In genomic region chr2:21438949-21439348, GRCh38 we compare ENCODE assay signal across 15 cellular contexts.
DNase-seq lines count a peak whose midpoint lies in the region; ATAC-seq, FAIRE-seq and TF ChIP-seq lines count a peak whose summit lies in the region.
"Had no signal": no experiment of that assay in that cellular context is flagged by ENCODE, and none has a peak within 500 bp of the region (broad histone marks: within the 10 kb centered on the region; RNA-seq: fewer than 3 reads in every experiment).

No MANE protein-coding gene starts in this region.

- no peaks in the 10 kb centered on the region for H3K27me3 Mint-ChIP-seq in CD4-positive, alpha-beta memory T cell
- H3K27me3 Mint-ChIP-seq in nephron progenitor cell (ENCODE audit: low read depth, poor library complexity) = no peaks in the 10 kb centered on the region

- no peak for TF ChIP-seq POLR2A in HepG2 (IDR thresholded peaks at IDR 0.05; ENCODE audit: insufficient read depth in 1 of 2, low read depth in 2 of 2, low read length in 2 of 2)

- BruUV-seq in HepG2 (replicated peaks; lab: Mats Ljungman, UMichigan) = no TSS peak

- no peaks in the 10 kb centered on the region for H4K20me1 ChIP-seq in HepG2 (ENCODE audit: insufficient read depth, low read length)
- H4K20me1 ChIP-seq: BLaER1 had no signal

- no peak for TF ChIP-seq RAD21 in HepG2 (CRISPR knock-in tag; IDR thresholded peaks at IDR 0.05)

- no peak overlapping the region for H3K27ac ChIP-seq in HepG2 (ENCODE audit: extremely low read length, insufficient read depth, low read length)
- no peak overlapping the region for H3K27ac ChIP-seq in aorta (ENCODE audit: low read depth in 1 of 2, low read length in 2 of 2)
- H3K27ac ChIP-seq in CD4-positive, alpha-beta memory T cell (ENCODE audit: low read depth, low read length) = no peak overlapping the region
- H3K27ac ChIP-seq: BLaER1, gastroesophageal sphincter, sigmoid colon had no signal

- ATAC-seq in HG03196 (IDR thresholded peaks at IDR 0.05; ENCODE audit: unreplicated experiment) = peak; percentile 73
- ATAC-seq in HepG2 = no peak
- no peak for ATAC-seq in aorta (ENCODE audit: low FRiP score)
- ATAC-seq: activated CD4-positive, CD25-positive, alpha-beta regulatory T cell treated with anti-CD3 and anti-CD28 coated beads, Interleukin-2, amount 50 U/mL, for 24 hours; gastroesophageal sphincter; natural killer cell had no signal

- no peaks in the 10 kb centered on the region for H3K4me1 Mint-ChIP-seq in CD4-positive, alpha-beta memory T cell
- no peaks in the 10 kb centered on the region for H3K4me1 Mint-ChIP-seq in nephron progenitor cell
- H3K4me1 Mint-ChIP-seq: natural killer cell had no signal

- H3K4me3 Mint-ChIP-seq in CD4-positive, alpha-beta memory T cell = no peak overlapping the region
- no peak overlapping the region for H3K4me3 Mint-ChIP-seq in nephron progenitor cell
- H3K4me3 Mint-ChIP-seq: natural killer cell had no signal

- H3K9ac ChIP-seq in HepG2 (ENCODE audit: insufficient read depth, low read depth, low read length) = no peak overlapping the region
- H3K9ac ChIP-seq: BLaER1 had no signal

- H3K4me1 ChIP-seq in HepG2 (ENCODE audit: insufficient read depth, low read length) (no peaks in the 10 kb centered on the region), aorta (ENCODE audit: control insufficient read depth in 1 of 2, insufficient read depth in 2 of 2, low read length in 2 of 2) (no peaks in the 10 kb centered on the region)
- no peaks in the 10 kb centered on the region for H3K4me1 ChIP-seq in CD4-positive, alpha-beta memory T cell (ENCODE audit: insufficient read depth, low read length)
- H3K4me1 ChIP-seq: BLaER1, stomach had no signal

- no peak overlapping the region for H3K4me3 ChIP-seq in GM12865 (ENCODE audit: low read depth, low read length)
- H3K4me3 ChIP-seq in astrocyte of the cerebellum (ENCODE audit: low read depth, low read length) = no peak overlapping the region
- no peak overlapping the region for H3K4me3 ChIP-seq in HepG2 (replicated peaks in 1 of 3; ENCODE audit: insufficient read depth in 1 of 3, low read depth in 2 of 3, low read length in 3 of 3)
- no peak overlapping the region for H3K4me3 ChIP-seq in aorta (ENCODE audit: low read length in 2 of 2)
- H3K4me3 ChIP-seq in CD4-positive, alpha-beta memory T cell (ENCODE audit: low read length in 2 of 2) = no peak overlapping the region
- H3K4me3 ChIP-seq: BLaER1, gastroesophageal sphincter, sigmoid colon, stomach had no signal

- in situ Hi-C loops in astrocyte of the cerebellum (cut with HindIII; ENCODE audit: low sequenced_read_pairs) = no loop called here
- in situ Hi-C loops in HepG2 (cut with HindIII; ENCODE audit: extremely low pct_ligation_motif_present, low pct_unique_long_range_greater_than_20kb) = no loop called here

- H3K36me3 Mint-ChIP-seq in CD4-positive, alpha-beta memory T cell = no peaks in the 10 kb centered on the region
- no peaks in the 10 kb centered on the region for H3K36me3 Mint-ChIP-seq in nephron progenitor cell (ENCODE audit: low read depth)
- H3K36me3 Mint-ChIP-seq: natural killer cell had no signal

- H3K9me3 ChIP-seq in HepG2 (ENCODE audit: low read length) (no peaks in the 10 kb centered on the region), aorta (ENCODE audit: control insufficient read depth, low read length) (no peaks in the 10 kb centered on the region)
- H3K9me3 ChIP-seq in CD4-positive, alpha-beta memory T cell (ENCODE audit: control insufficient read depth in 1 of 2, low read length in 2 of 2) = no peaks in the 10 kb centered on the region
- H3K9me3 ChIP-seq: gastroesophageal sphincter, sigmoid colon had no signal

- DNase-seq in GM12865 (ENCODE audit: low read depth) = peak; percentile 41
- DNase-seq in astrocyte of the cerebellum (ENCODE audit: low read depth) = peak; percentile 28
- no peak for DNase-seq in HepG2 (ENCODE audit: low spot score)
- no peak for DNase-seq in aorta
- no peak for DNase-seq in CD4-positive, alpha-beta memory T cell
- DNase-seq in nephron progenitor cell = no peak
- no peak for DNase-seq in cerebellum (ENCODE audit: low spot score)
- DNase-seq: natural killer cell, sigmoid colon, stomach had no signal

- POLR2A ChIA-PET in HepG2 (lab: Yijun Ruan, JAX) = no interaction called here
- POLR2A ChIA-PET in CD4-positive, alpha-beta memory T cell (lab: Charles Lee; ENCODE audit: partially characterized antibody) = no interaction called here

- no peak overlapping the region for H2AFZ ChIP-seq in HepG2 (ENCODE audit: low read length)

- TF ChIP-seq CTCF in GM12865 (IDR thresholded peaks at IDR 0.05; ENCODE audit: insufficient read depth, low read depth, low read length, missing control alignments) = no peak
- no peak for TF ChIP-seq CTCF in astrocyte of the cerebellum (IDR thresholded peaks at IDR 0.05; ENCODE audit: low read depth, low read length, missing control alignments)
- TF ChIP-seq CTCF in HepG2 (CRISPR knock-in tag; IDR thresholded peaks at IDR 0.05) = no peak
- no peak for TF ChIP-seq CTCF in nephron progenitor cell (IDR thresholded peaks at IDR 0.05)

- H3K4me2 ChIP-seq in HepG2 (ENCODE audit: low read depth, low read length) = no peak overlapping the region
- H3K4me2 ChIP-seq: BLaER1 had no signal

- H3K36me3 ChIP-seq in HepG2 (replicated peaks in 1 of 2; ENCODE audit: control insufficient read depth in 1 of 2, insufficient read depth in 2 of 2, low read length in 2 of 2) (no peaks in the 10 kb centered on the region), aorta (ENCODE audit: control insufficient read depth in 1 of 2, insufficient read depth in 2 of 2, low read length in 1 of 2) (no peaks in the 10 kb centered on the region)
- no peaks in the 10 kb centered on the region for H3K36me3 ChIP-seq in CD4-positive, alpha-beta memory T cell (ENCODE audit: insufficient read depth, low read length)
- H3K36me3 ChIP-seq: BLaER1, gastroesophageal sphincter, sigmoid colon, stomach had no signal

- no peaks in the 10 kb centered on the region for H3K79me2 ChIP-seq in HepG2 (ENCODE audit: insufficient read depth, low read length)

- H3K9me3 Mint-ChIP-seq in CD4-positive, alpha-beta memory T cell = peaks cover 0 to 16% (median 2%) of the 10 kb centered on the region in 8 donors
- H3K9me3 Mint-ChIP-seq in nephron progenitor cell = peaks cover 23% of the 10 kb centered on the region

- intact Hi-C loops in HepG2 (cut with micrococcal nuclease; ENCODE audit: unreplicated experiment) = no loop called here
- intact Hi-C loops in aorta (cut with DNase I) = no loop called here
- intact Hi-C loops in CD4-positive, alpha-beta memory T cell (cut with micrococcal nuclease) = no loop called here

- no peak overlapping the region for H3K27ac Mint-ChIP-seq in CD4-positive, alpha-beta memory T cell
- H3K27ac Mint-ChIP-seq in nephron progenitor cell = no peak overlapping the region
- H3K27ac Mint-ChIP-seq: natural killer cell had no signal

- no peak for FAIRE-seq in HepG2 (lab: Jason Lieb, UNC)
- FAIRE-seq: keratinocyte had no signal

- TF ChIP-seq EP300 in HepG2 (IDR thresholded peaks at IDR 0.05; ENCODE audit: low read depth in 2 of 2, low read length in 2 of 2) (no peak), HepG2 (CRISPR knock-in tag; IDR thresholded peaks at IDR 0.05; ENCODE audit: borderline replicate concordance) (no peak)

- no peaks in the 10 kb centered on the region; a peak in 1 of 5 replicates for H3K27me3 ChIP-seq in HepG2 (ENCODE audit: control insufficient read depth in 1 of 2, insufficient read depth in 2 of 2, low read length in 2 of 2)
- no peaks in the 10 kb centered on the region for H3K27me3 ChIP-seq in aorta (ENCODE audit: control insufficient read depth in 1 of 2, insufficient read depth in 2 of 2, low read length in 1 of 2)
- no peaks in the 10 kb centered on the region for H3K27me3 ChIP-seq in CD4-positive, alpha-beta memory T cell (ENCODE audit: insufficient read depth, low read length)
- H3K27me3 ChIP-seq: BLaER1, gastroesophageal sphincter, sigmoid colon, stomach had no signal

- WGBS in HepG2 (ENCODE audit: low lambda C conversion rate) = 26% methylated on average over 3 of the region's 3 CpGs
- WGBS in aorta, 2 donors = 89 to 95% methylated on average over 3 of the region's 3 CpGs

- CTCF ChIA-PET in HepG2 (lab: Yijun Ruan, JAX; ENCODE audit: low intra/inter-chr PET ratio, low total read pairs) = no interaction called here
- CTCF ChIA-PET in CD4-positive, alpha-beta memory T cell (lab: Charles Lee; ENCODE audit: partially characterized antibody) = no interaction called here

TF ChIP-seq in HepG2, 621 proteins besides CTCF, POLR2A, EP300 and RAD21 (continues in another document):
- no peak for TF ChIP-seq ZNF34 (CRISPR knock-in tag; IDR thresholded peaks at IDR 0.05; ENCODE audit: borderline replicate concordance)
- TF ChIP-seq ZNF331 (CRISPR knock-in tag; IDR thresholded peaks at IDR 0.05) = no peak
- no peak for TF ChIP-seq ATF1 (CRISPR knock-in tag; IDR thresholded peaks at IDR 0.05)

Comparison
In these comparisons a context has a peak if more than half of its experiments do, and no peak if none do; other contexts are left out.
1. DNase-seq: peak in GM12865 (single experiment) and astrocyte of the cerebellum (single experiment); none in HepG2 (single experiment), aorta (0 of 2), CD4-positive, alpha-beta memory T cell (0 of 5), nephron progenitor cell (single experiment) and cerebellum (single experiment).